ENCODE assay signal across 15 cellular contexts in the genomic region with DNA sequence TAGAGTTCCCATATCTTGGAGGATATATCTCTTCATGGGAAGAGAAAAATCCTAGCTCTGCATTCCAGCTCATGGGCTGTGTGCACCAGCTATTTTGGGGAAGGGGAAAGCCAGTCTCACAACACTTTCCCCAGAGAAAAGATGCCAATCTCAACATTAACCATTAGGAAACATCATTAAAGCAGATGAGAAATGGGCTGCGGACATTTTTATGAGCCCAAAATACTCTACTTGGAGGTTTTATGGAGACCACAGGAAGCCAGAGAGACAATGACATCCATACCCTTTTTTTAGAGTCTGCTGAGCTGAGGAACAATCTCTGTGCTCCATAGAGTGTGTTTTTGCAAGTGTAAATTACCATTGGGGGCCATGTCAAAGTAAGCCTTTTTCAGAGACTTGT.
A peak's percentile ranks its signal among the peaks of the same experiment; 100 is the strongest.
DNase-seq lines count a peak whose midpoint lies in the region; ATAC-seq and TF ChIP-seq lines count a peak whose summit lies in the region.
"Had no signal": no experiment of that assay in that cellular context is flagged by ENCODE, and none has a peak within 500 bp of the region (broad histone marks: within the 10 kb centered on the region; RNA-seq: fewer than 3 reads in every experiment).

No MANE protein-coding gene starts in this region.

- TF ChIP-seq CTCF in NB4 (IDR thresholded peaks at IDR 0.05; ENCODE audit: low read depth, low read length), result no peak

- H3K4me3 ChIP-seq in NB4 (ENCODE audit: low read depth, low read length), result no peak overlapping the region
- H3K4me3 ChIP-seq: SJSA1 had no signal

- DNase-seq in NOMO-1 treated with DMSO at 0.1 percent for 48 hours (lab: John Stamatoyannopoulos, UW; ENCODE audit: unreplicated experiment) (peak; percentile 15), NOMO-1 (lab: John Stamatoyannopoulos, UW; ENCODE audit: unreplicated experiment in 2 of 2) (no peak), NB4 (ENCODE audit: low read depth) (peak; percentile 50), left kidney (ENCODE audit: low read depth, low spot score) (peak; percentile 86), NCI-H69 (lab: John Stamatoyannopoulos, UW) (no peak), HCEC 1CT (no peak)
- DNase-seq in activated CD8-positive, alpha-beta memory T cell treated with anti-CD3 and anti-CD28 coated beads for 24 hours, result no peak
- DNase-seq: CD4-positive, alpha-beta memory T cell; DMS153; EL; Kasumi-1; MM.1S; NCI-H1105 had no signal

- no peak for TF ChIP-seq POLR2A in NB4 (IDR thresholded peaks at IDR 0.05; ENCODE audit: extremely low read depth, insufficient read length)

- ATAC-seq in HG03460 (IDR thresholded peaks at IDR 0.05; ENCODE audit: unreplicated experiment), result no peak

Comparison
In these comparisons a context has a peak if more than half of its experiments do, and no peak if none do; other contexts are left out.
1. DNase-seq: peak in NOMO-1 treated with DMSO at 0.1 percent for 48 hours (single experiment), NB4 (single experiment) and left kidney (single experiment); none in NOMO-1 (0 of 2), NCI-H69 (single experiment), activated CD8-positive, alpha-beta memory T cell treated with anti-CD3 and anti-CD28 coated beads for 24 hours (single experiment) and HCEC 1CT (single experiment).